8 cellular contexts compared by ENCODE assay signal in genomic region chr11:20364412-20364792, GRCh38. TPM values are rescaled to one million over a fixed set of nuclear protein-coding genes. Genes with fewer than 3 reads are reported as not detected.
DNase-seq lines count a peak whose midpoint lies in the region; FAIRE-seq and TF ChIP-seq lines count a peak whose summit lies in the region.

No MANE protein-coding gene starts in this region.

- dilution Hi-C loops in keratinocyte (cut with MboI; ENCODE audit: extremely low pct_ligation_motif_present, low sequenced_read_pairs): no loop called here

- peak overlapping the region; percentile 84 for H3K27ac ChIP-seq in keratinocyte (ENCODE audit: control insufficient read depth, insufficient read depth, low read length)
- H3K27ac ChIP-seq in thymus (ENCODE audit: low read depth): no peak overlapping the region

- H3K27me3 ChIP-seq in adipocyte (replicated peaks; ENCODE audit: control insufficient read depth, insufficient read depth, low read length): no peaks in the 10 kb centered on the region
- no peaks in the 10 kb centered on the region for H3K27me3 ChIP-seq in keratinocyte (ENCODE audit: control insufficient read depth, extremely low read depth, insufficient read depth, low read length)
- no peaks in the 10 kb centered on the region for H3K27me3 ChIP-seq in thymus (ENCODE audit: control insufficient read depth, insufficient read depth)

- H3K4me3 Mint-ChIP-seq in activated naive CD4-positive, alpha-beta T cell treated with anti-CD3 and anti-CD28 coated beads for 36 hours: peak overlapping the region; percentile 82

- H3K4me3 ChIP-seq in adipocyte (ENCODE audit: low read length) (peak overlapping the region; percentile 91), keratinocyte (ENCODE audit: control insufficient read depth in 2 of 3, extremely low read depth in 1 of 3, insufficient read depth in 2 of 3, low read depth in 1 of 3, low read length in 3 of 3) (peak overlapping the region; percentile 39 to 73 (median 55)), thymus (ENCODE audit: low read length) (peak overlapping the region; percentile 72)

- H3K36me3 Mint-ChIP-seq in activated naive CD4-positive, alpha-beta T cell treated with anti-CD3 and anti-CD28 coated beads for 36 hours (ENCODE audit: low read depth): peaks cover 30% of the 10 kb centered on the region

- no peak for DNase-seq in activated naive CD4-positive, alpha-beta T cell treated with anti-CD3 and anti-CD28 coated beads for 36 hours
- no peak for DNase-seq in activated naive CD4-positive, alpha-beta T cell treated with Interleukin-2 at 50 U/mL for 16 hours
- no peak for DNase-seq in adipocyte (ENCODE audit: low read depth)
- DNase-seq in keratinocyte (ENCODE audit: low read depth, low spot score): no peak
- no peak for DNase-seq in UCSD-AML1 (lab: John Stamatoyannopoulos, UW; ENCODE audit: unreplicated experiment)
- no peak for DNase-seq in A172 (ENCODE audit: low spot score)
- no peak for DNase-seq in NCI-H187 treated with DMSO at 0.1 percent for 48 hours (lab: John Stamatoyannopoulos, UW)

- WGBS in thymus: 76% methylated on average over 2 of the region's 2 CpGs

- intact Hi-C loops in activated naive CD4-positive, alpha-beta T cell treated with anti-CD3 and anti-CD28 coated beads for 36 hours (cut with micrococcal nuclease): loop anchor here (5.0 to 10.0 kb wide), 3 partner anchors 652 to 1970 kb away; partner anchors contain the start of genes LDHA, NAV2 and ZDHHC13

- H3K4me1 Mint-ChIP-seq in activated naive CD4-positive, alpha-beta T cell treated with anti-CD3 and anti-CD28 coated beads for 36 hours (ENCODE audit: low read depth): peaks cover 69% of the 10 kb centered on the region

- H3K4me2 ChIP-seq in keratinocyte (ENCODE audit: control insufficient read depth, extremely low read depth, insufficient read depth, low read depth, low read length): peak overlapping the region; percentile 89

- H3K79me2 ChIP-seq in keratinocyte (ENCODE audit: control insufficient read depth, insufficient read depth, low read length): no peaks in the 10 kb centered on the region

- peak overlapping the region; percentile 86 for H3K27ac Mint-ChIP-seq in activated naive CD4-positive, alpha-beta T cell treated with anti-CD3 and anti-CD28 coated beads for 36 hours

- no peaks in the 10 kb centered on the region for H4K20me1 ChIP-seq in keratinocyte (ENCODE audit: control insufficient read depth, extremely low read depth, insufficient read depth, low read length)

- peaks cover 2% of the 10 kb centered on the region for H3K9me3 Mint-ChIP-seq in activated naive CD4-positive, alpha-beta T cell treated with anti-CD3 and anti-CD28 coated beads for 36 hours

- FAIRE-seq in keratinocyte (lab: Jason Lieb, UNC): no peak

- peak overlapping the region; percentile 90 for H3K9ac ChIP-seq in adipocyte (ENCODE audit: low read length)
- H3K9ac ChIP-seq in keratinocyte (ENCODE audit: control insufficient read depth, extremely low read depth, insufficient read depth, low read length): peak overlapping the region; percentile 82

- CTCF ChIA-PET in activated naive CD4-positive, alpha-beta T cell treated with anti-CD3 and anti-CD28 coated beads for 36 hours (lab: Charles Lee): interaction anchor here (0.6 to 2.5 kb wide), 4 partner anchors 10 to 256 kb away, joined by 3 to 8 read pairs (median 5); no protein-coding TSS in a partner anchor

- H3K4me1 ChIP-seq in adipocyte (ENCODE audit: control insufficient read depth, insufficient read depth, low read length) (peaks cover 33% of the 10 kb centered on the region), keratinocyte (ENCODE audit: control insufficient read depth, extremely low read depth, insufficient read depth, low read length) (peaks cover 37% of the 10 kb centered on the region), thymus (ENCODE audit: control insufficient read depth, insufficient read depth, low read length) (peaks cover 9% of the 10 kb centered on the region)

- TF ChIP-seq CTCF in keratinocyte (optimal IDR thresholded peaks at IDR 0.05 in 1 of 3, IDR thresholded peaks at IDR 0.05 in 1 of 3, conservative IDR thresholded peaks at IDR 0.05 in 1 of 3; ENCODE audit: extremely low read depth in 1 of 3, insufficient read depth in 2 of 3, low read length in 3 of 3): no peak

- no peaks in the 10 kb centered on the region for H3K9me3 ChIP-seq in adipocyte (ENCODE audit: control insufficient read depth, low read length)
- H3K9me3 ChIP-seq in keratinocyte (ENCODE audit: control insufficient read depth, low read depth, low read length): no peaks in the 10 kb centered on the region
- no peaks in the 10 kb centered on the region for H3K9me3 ChIP-seq in thymus (ENCODE audit: control insufficient read depth)

- H2AFZ ChIP-seq in keratinocyte (ENCODE audit: control insufficient read depth, low read length): peak overlapping the region; percentile 87

- H3K27me3 Mint-ChIP-seq in activated naive CD4-positive, alpha-beta T cell treated with anti-CD3 and anti-CD28 coated beads for 36 hours (ENCODE audit: low read depth): no peaks in the 10 kb centered on the region

- H3K36me3 ChIP-seq in adipocyte (ENCODE audit: control insufficient read depth, insufficient read depth, low read length, severe bottlenecking) (no peaks in the 10 kb centered on the region), keratinocyte (ENCODE audit: control insufficient read depth in 2 of 2, extremely low read depth in 1 of 2, insufficient read depth in 2 of 2, low read length in 2 of 2) (no peaks in the 10 kb centered on the region), thymus (ENCODE audit: control insufficient read depth, insufficient read depth) (no peaks in the 10 kb centered on the region)

- no peaks in the 10 kb centered on the region for H3K9me1 ChIP-seq in keratinocyte (ENCODE audit: control insufficient read depth, extremely low read depth, insufficient read depth, low read length)

RNA-seq across cellular contexts. Expression of gene HTATIP2, which starts 0.9 kb away (rescaled TPM):
- 10 to 100 TPM; 78.3 to 80.7 TPM for total RNA-seq in activated naive CD4-positive, alpha-beta T cell treated with anti-CD3 and anti-CD28 coated beads for 36 hours
- polyA plus RNA-seq in keratinocyte: 34.9 to 46.0 TPM (median 45.1 TPM) in 3 replicates
- polyA plus RNA-seq in keratinocyte (2011; ENCODE audit: low read depth): 97.0 TPM
- 55.5 and 67.5 TPM in 2 replicates for polyA plus RNA-seq in keratinocyte (2011; cell fraction: cytosol; rRNA removed)
- polyA plus RNA-seq in keratinocyte (2011; cell fraction: nucleus; rRNA removed): 37.4 and 45.8 TPM in 2 replicates
- polyA plus RNA-seq in keratinocyte (2012; ENCODE audit: low replicate concordance): 34.9 and 67.6 TPM in 2 replicates
- polyA minus RNA-seq in keratinocyte: 3.1 to 26.9 TPM (median 21.4 TPM) in 3 replicates
- polyA minus RNA-seq in keratinocyte (2011; cell fraction: cytosol; rRNA and poly(A)+ RNA removed): 26.5 TPM
- 9.2 and 16.6 TPM in 2 replicates for polyA minus RNA-seq in keratinocyte (2011; cell fraction: nucleus; rRNA and poly(A)+ RNA removed)
- 44.9 TPM for polyA plus RNA-seq in thymus
- 29.0 and 36.9 TPM in 2 replicates for total RNA-seq in A172 (2014; rRNA removed; shearing (Covaris generic))

RNA-seq across cellular contexts. Expression of gene PRMT3, which starts 23.1 kb away (rescaled TPM):
- 10 to 100 TPM; 31.0 to 33.2 TPM for total RNA-seq in activated naive CD4-positive, alpha-beta T cell treated with anti-CD3 and anti-CD28 coated beads for 36 hours
- polyA plus RNA-seq in keratinocyte (17.2 to 29.4 TPM (median 18.0 TPM) in 3 replicates), thymus (12.8 TPM)
- polyA plus RNA-seq in keratinocyte (2011; ENCODE audit: low read depth): 19.4 TPM
- 14.3 and 24.9 TPM in 2 replicates for polyA plus RNA-seq in keratinocyte (2011; cell fraction: cytosol; rRNA removed)
- polyA plus RNA-seq in keratinocyte (2011; cell fraction: nucleus; rRNA removed): 17.3 and 19.5 TPM in 2 replicates
- polyA plus RNA-seq in keratinocyte (2012; ENCODE audit: low replicate concordance): 16.6 and 18.6 TPM in 2 replicates
- 2.2 to 22.2 TPM (median 9.4 TPM) in 3 replicates for polyA minus RNA-seq in keratinocyte
- 15.9 TPM for polyA minus RNA-seq in keratinocyte (2011; cell fraction: cytosol; rRNA and poly(A)+ RNA removed)
- 16.0 and 25.6 TPM in 2 replicates for polyA minus RNA-seq in keratinocyte (2011; cell fraction: nucleus; rRNA and poly(A)+ RNA removed)
- total RNA-seq in A172 (2014; rRNA removed; shearing (Covaris generic)): 49.9 and 61.5 TPM in 2 replicates
